ENCODE assay signal across 20 cellular contexts in genomic region chr1:85609976-85610375, GRCh38. TPM values are rescaled to one million over a fixed set of nuclear protein-coding genes. Genes with fewer than 3 reads are reported as not detected.
DNase-seq lines count a peak whose midpoint lies in the region; ATAC-seq lines count a peak whose summit lies in the region.
"Had no signal": no experiment of that assay in that cellular context is flagged by ENCODE, and none has a peak within 500 bp of the region (broad histone marks: within the 10 kb centered on the region; RNA-seq: fewer than 3 reads in every experiment).

No MANE protein-coding gene starts in this region.

- ATAC-seq in HG02623 (IDR thresholded peaks at IDR 0.05; ENCODE audit: unreplicated experiment), result no peak
- ATAC-seq: CD8-positive, alpha-beta T cell had no signal

- no peaks in the 10 kb centered on the region for H3K9me3 ChIP-seq in SJSA1 (replicated peaks)
- no peaks in the 10 kb centered on the region for H3K9me3 ChIP-seq in skeletal muscle satellite cell (replicated peaks; ENCODE audit: low read length)

- H3K4me3 ChIP-seq in SJSA1, result no peak overlapping the region
- H3K4me3 ChIP-seq in skeletal muscle satellite cell (ENCODE audit: low read length), result no peak overlapping the region
- H3K4me3 ChIP-seq: BLaER1 treated with 17β-estradiol and CSF1 and Interleukin-3, amounts not matched to agents 10 nM and 100 nM; SK-N-MC had no signal

- H3K36me3 ChIP-seq in SJSA1 (no peaks in the 10 kb centered on the region), skeletal muscle satellite cell (ENCODE audit: insufficient read depth, low read length) (no peaks in the 10 kb centered on the region)
- H3K36me3 ChIP-seq: BLaER1 treated with 17β-estradiol and CSF1 and Interleukin-3, amounts not matched to agents 10 nM and 100 nM had no signal

- H3K9ac ChIP-seq in skeletal muscle satellite cell (ENCODE audit: low read depth, low read length), result peak overlapping the region; percentile 85
- H3K9ac ChIP-seq: BLaER1 treated with 17β-estradiol and CSF1 and Interleukin-3, amounts not matched to agents 10 nM and 100 nM had no signal

- DNase-seq in EH (ENCODE audit: low read depth) (peak; percentile 7), SJSA1 (ENCODE audit: low read depth in 1 of 2, low spot score in 2 of 2) (no peak), kidney glomerular epithelial cell (lab: John Stamatoyannopoulos, UW) (peak; percentile 47), EL (no peak), DMS153 treated with DMSO at 0.1 percent for 48 hours (lab: John Stamatoyannopoulos, UW; ENCODE audit: unreplicated experiment) (no peak), NCI-H1930 (lab: John Stamatoyannopoulos, UW) (no peak)
- DNase-seq: CD8-positive, alpha-beta T cell; DMS53; H9; MV-4-11; NCI-H1105 treated with DMSO at 0.1 percent for 48 hours; NCI-H2081 treated with DMSO at 0.1 percent for 48 hours; NCI-H2171 treated with DMSO at 0.1 percent for 48 hours; NCI-H524 treated with DMSO at 0.1 percent for 48 hours; OCI-M1; SHP77 had no signal

- peak overlapping the region; percentile 98; the same call in 1 of the 2 replicates for H3K27ac ChIP-seq in SJSA1
- H3K27ac ChIP-seq: BLaER1 treated with 17β-estradiol and CSF1 and Interleukin-3, amounts not matched to agents 10 nM and 100 nM; SK-N-MC had no signal

- no peaks in the 10 kb centered on the region for H3K27me3 ChIP-seq in SJSA1 (replicated peaks)
- no peaks in the 10 kb centered on the region for H3K27me3 ChIP-seq in skeletal muscle satellite cell (ENCODE audit: control insufficient read depth, insufficient read depth, low read length)
- H3K27me3 ChIP-seq: BLaER1 treated with 17β-estradiol and CSF1 and Interleukin-3, amounts not matched to agents 10 nM and 100 nM had no signal

- H3K4me1 ChIP-seq in SJSA1 (replicated peaks) (peaks cover 77% of the 10 kb centered on the region), skeletal muscle satellite cell (ENCODE audit: control insufficient read depth, insufficient read depth, low read length) (peaks cover 69% of the 10 kb centered on the region)
- H3K4me1 ChIP-seq: BLaER1 treated with 17β-estradiol and CSF1 and Interleukin-3, amounts not matched to agents 10 nM and 100 nM had no signal

- H3K4me2 ChIP-seq in skeletal muscle satellite cell (ENCODE audit: low read length), result no peak overlapping the region
- H3K4me2 ChIP-seq: BLaER1 treated with 17β-estradiol and CSF1 and Interleukin-3, amounts not matched to agents 10 nM and 100 nM had no signal

RNA-seq across cellular contexts. Expression of gene CCN1, which starts 29.4 kb away (rescaled TPM):
- total RNA-seq in SJSA1 (2014; rRNA removed; shearing (Covaris generic)), result 47.8 and 65.3 TPM in 2 replicates
- total RNA-seq in skeletal muscle satellite cell (2012; rRNA removed), result 17.5 and 49.4 TPM in 2 replicates
- total RNA-seq: CD8-positive, alpha-beta T cell had no signal

Comparison
In these comparisons a context has a peak if more than half of its experiments do, and no peak if none do; other contexts are left out.
1. DNase-seq: peak in EH (single experiment) and kidney glomerular epithelial cell (single experiment); none in SJSA1 (0 of 2), EL (single experiment), DMS153 treated with DMSO at 0.1 percent for 48 hours (single experiment) and NCI-H1930 (0 of 2).